Comparison of ENCODE assay signal across 26 cellular contexts in genomic region chr5:125050926-125051325, GRCh38.
"Had no signal": no experiment of that assay in that cellular context is flagged by ENCODE, and none has a peak within 500 bp of the region (broad histone marks: within the 10 kb centered on the region; RNA-seq: fewer than 3 reads in every experiment).

No MANE protein-coding gene starts in this region.

- ATAC-seq: activated T-cell treated with anti-CD3 and anti-CD28 coated beads, Interleukin-2, amount 50 U/mL, for 4 hours; activated T-helper 17 cell treated with anti-CD3 and anti-CD28 coated beads, Interleukin-2, amount 50 U/mL, for 72 hours had no signal

- DNase-seq: activated CD4-positive, alpha-beta memory T cell treated with anti-CD3 and anti-CD28 coated beads for 36 hours; activated CD4-positive, alpha-beta T cell treated with anti-CD3 and anti-CD28 coated beads, Interleukin-2, amount 10 ng/mL, durations not matched to agents 7 days and 5 days; activated CD4-positive, CD25-positive, alpha-beta regulatory T cell; activated CD8-positive, alpha-beta memory T cell treated with anti-CD3 and anti-CD28 coated beads for 24 hours; activated gamma-delta T cell treated with Interleukin-2 at 50 U/mL for 16 hours; activated naive CD4-positive, alpha-beta T cell treated with anti-CD3 and anti-CD28 coated beads, Interleukin-2, amount 10 ng/mL, durations not matched to agents 7 days and 5 days; activated naive CD8-positive, alpha-beta T cell treated with anti-CD3 and anti-CD28 coated beads for 36 hours; activated T-cell treated with anti-CD3 and anti-CD28 coated beads, Interleukin-2, amount 50 U/mL, for 4 hours; Karpas-422; MM.1S; NCI-H1105 treated with DMSO at 0.1 percent for 48 hours; NCI-H1436 treated with DMSO at 0.1 percent for 48 hours; NCI-H187; NCI-H2081; NCI-H510A treated with DMSO at 0.1 percent for 48 hours; NCI-H69; NK-92 treated with Interleukin-12 subunit alpha and Interleukin-12 subunit beta, amount 100 ng/mL, for 24 hours; OCI-M1; Peyer's patch; Right ventricle myocardium superior; SK-N-SH; T-helper 1 cell had no signal

- H3K27ac ChIP-seq: Peyer's patch, RWPE1, SJCRH30, VCaP had no signal
